In the genomic region with DNA sequence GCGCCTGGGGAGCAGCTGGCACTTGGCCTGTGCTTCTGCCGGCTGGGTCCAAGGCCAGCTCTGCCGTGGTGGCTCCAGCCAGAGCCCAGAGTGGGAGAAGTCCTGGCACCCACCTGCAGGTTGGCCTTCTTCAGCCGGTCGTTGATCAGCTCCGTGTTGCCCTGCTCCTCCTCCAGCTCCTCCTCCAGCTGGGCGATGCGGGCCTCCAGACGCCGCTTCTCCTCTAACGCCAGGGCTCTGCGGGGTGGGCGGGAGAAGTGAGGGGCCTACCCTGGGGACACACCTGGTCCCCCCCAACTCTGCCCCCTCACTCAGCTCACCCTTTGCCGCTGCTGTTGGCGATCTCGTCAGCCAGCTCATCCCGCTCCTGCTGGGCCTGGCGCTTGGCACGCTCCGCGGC, we compare ENCODE assay signal across 19 cellular contexts. TPM values are rescaled to one million over a fixed set of nuclear protein-coding genes. Genes with fewer than 3 reads are reported as not detected.
DNase-seq lines count a peak whose midpoint lies in the region; ATAC-seq and TF ChIP-seq lines count a peak whose summit lies in the region.
"Had no signal": no experiment of that assay in that cellular context is flagged by ENCODE, and none has a peak within 500 bp of the region (broad histone marks: within the 10 kb centered on the region; RNA-seq: fewer than 3 reads in every experiment).

No MANE protein-coding gene starts in this region.

- no peak overlapping the region for H3K4me3 ChIP-seq in prostate gland
- H3K4me3 ChIP-seq in uterus: no peak overlapping the region
- H3K4me3 ChIP-seq: body of pancreas, neural progenitor cell, SJSA1 had no signal

- DNase-seq in activated T-cell treated with anti-CD3 and anti-CD28 coated beads, Interleukin-2, amount 50 U/mL, for 24 hours: no peak
- DNase-seq in activated T-cell treated with anti-CD3 and anti-CD28 coated beads, Interleukin-2, amount 50 U/mL, for 4 hours: no peak
- DNase-seq in left ventricle myocardium superior: no peak
- no peak for DNase-seq in prostate gland (ENCODE audit: low spot score)
- no peak for DNase-seq in uterus
- no peak for DNase-seq in glutamatergic neuron
- no peak for DNase-seq in amygdala (lab: John Stamatoyannopoulos, UW)
- no peak for DNase-seq in activated effector memory CD4-positive, alpha-beta T cell treated with anti-CD3 and anti-CD28 coated beads, Interleukin-2, amount 50 U/mL, for 16 hours
- DNase-seq: 8988T; activated CD4-positive, CD25-positive, alpha-beta regulatory T cell treated with anti-CD3 and anti-CD28 coated beads, Interleukin-2, amount 50 U/mL, for 72 hours; activated naive CD4-positive, alpha-beta T cell treated with Interleukin-2 at 50 U/mL for 16 hours; body of pancreas; IMR-90; NCI-H2029 treated with DMSO at 0.1 percent for 48 hours; NCI-H510A treated with DMSO at 0.1 percent for 48 hours; T-helper 9 cell had no signal

- peaks cover 21% of the 10 kb centered on the region for H3K4me1 Mint-ChIP-seq in activated T-cell treated with anti-CD3 and anti-CD28 coated beads, Interleukin-2, amount 50 U/mL, for 24 hours (ENCODE audit: low read depth)
- peaks cover 30% of the 10 kb centered on the region for H3K4me1 Mint-ChIP-seq in activated T-cell treated with anti-CD3 and anti-CD28 coated beads, Interleukin-2, amount 50 U/mL, for 4 hours (ENCODE audit: low read depth)
- H3K4me1 Mint-ChIP-seq in glutamatergic neuron (ENCODE audit: low read depth, unreplicated experiment): peaks cover 2% of the 10 kb centered on the region

- TF ChIP-seq POLR2A in prostate gland (IDR thresholded peaks at IDR 0.05) (no peak), uterus (IDR thresholded peaks at IDR 0.05) (no peak)

- no peak for TF ChIP-seq CTCF in prostate gland (IDR thresholded peaks at IDR 0.05)
- TF ChIP-seq CTCF in uterus (IDR thresholded peaks at IDR 0.05): no peak
- no peak for TF ChIP-seq CTCF in glutamatergic neuron (IDR thresholded peaks at IDR 0.05; ENCODE audit: partially characterized antibody, unreplicated experiment)

- ATAC-seq in activated T-cell treated with anti-CD3 and anti-CD28 coated beads, Interleukin-2, amount 50 U/mL, for 4 hours: no peak
- peak; percentile 1 for ATAC-seq in left ventricle myocardium superior
- ATAC-seq: body of pancreas had no signal

- H3K4me1 ChIP-seq in prostate gland (replicated peaks) (peaks cover 5% of the 10 kb centered on the region), uterus (no peaks in the 10 kb centered on the region)
- H3K4me1 ChIP-seq: body of pancreas, SJSA1 had no signal

- H3K36me3 ChIP-seq in prostate gland (peaks cover 36 to 53% of the 10 kb centered on the region in 2 donors), uterus (no peaks in the 10 kb centered on the region)
- H3K36me3 ChIP-seq: neural progenitor cell had no signal

- H3K27me3 Mint-ChIP-seq in activated T-cell treated with anti-CD3 and anti-CD28 coated beads, Interleukin-2, amount 50 U/mL, for 24 hours: no peaks in the 10 kb centered on the region
- no peaks in the 10 kb centered on the region for H3K27me3 Mint-ChIP-seq in activated T-cell treated with anti-CD3 and anti-CD28 coated beads, Interleukin-2, amount 50 U/mL, for 4 hours (ENCODE audit: low read depth)
- H3K27me3 Mint-ChIP-seq in glutamatergic neuron (ENCODE audit: unreplicated experiment): peaks cover 4% of the 10 kb centered on the region
- H3K27me3 Mint-ChIP-seq: dendritic cell treated with granulocyte-macrophage colony-stimulating factor and Interleukin-4, amounts not matched to agents 40 ng/mL and 50 ng/mL, for 4 days had no signal

- H3K9me3 ChIP-seq in prostate gland: no peaks in the 10 kb centered on the region
- no peaks in the 10 kb centered on the region for H3K9me3 ChIP-seq in uterus
- H3K9me3 ChIP-seq: body of pancreas, SJSA1 had no signal

- WGBS in prostate gland: 85% methylated on average over 21 of the region's 21 CpGs

- H3K27me3 ChIP-seq in prostate gland (replicated peaks; ENCODE audit: insufficient read depth) (no peaks in the 10 kb centered on the region), uterus (no peaks in the 10 kb centered on the region)
- H3K27me3 ChIP-seq: body of pancreas, neural progenitor cell, SJSA1 had no signal

- H3K36me3 Mint-ChIP-seq in activated T-cell treated with anti-CD3 and anti-CD28 coated beads, Interleukin-2, amount 50 U/mL, for 24 hours (ENCODE audit: low read depth): peaks cover 97% of the 10 kb centered on the region
- peaks cover 47% of the 10 kb centered on the region for H3K36me3 Mint-ChIP-seq in activated T-cell treated with anti-CD3 and anti-CD28 coated beads, Interleukin-2, amount 50 U/mL, for 4 hours (ENCODE audit: insufficient read depth)
- peaks cover 11% of the 10 kb centered on the region for H3K36me3 Mint-ChIP-seq in glutamatergic neuron (ENCODE audit: unreplicated experiment)

- no peaks in the 10 kb centered on the region for H3K9me3 Mint-ChIP-seq in activated T-cell treated with anti-CD3 and anti-CD28 coated beads, Interleukin-2, amount 50 U/mL, for 24 hours
- H3K9me3 Mint-ChIP-seq in activated T-cell treated with anti-CD3 and anti-CD28 coated beads, Interleukin-2, amount 50 U/mL, for 4 hours: no peaks in the 10 kb centered on the region
- H3K9me3 Mint-ChIP-seq in glutamatergic neuron (ENCODE audit: unreplicated experiment): peaks cover 10% of the 10 kb centered on the region
- H3K9me3 Mint-ChIP-seq: dendritic cell treated with granulocyte-macrophage colony-stimulating factor and Interleukin-4, amounts not matched to agents 40 ng/mL and 50 ng/mL, for 4 days had no signal

- peak overlapping the region; percentile 55 to 63 for H3K27ac ChIP-seq in prostate gland
- peak overlapping the region; percentile 57 to 70 for H3K27ac ChIP-seq in uterus
- H3K27ac ChIP-seq: neural progenitor cell, SJSA1 had no signal

- H3K27ac Mint-ChIP-seq in activated T-cell treated with anti-CD3 and anti-CD28 coated beads, Interleukin-2, amount 50 U/mL, for 24 hours: peak overlapping the region; percentile 72
- no peak overlapping the region for H3K27ac Mint-ChIP-seq in glutamatergic neuron (ENCODE audit: unreplicated experiment)
- H3K27ac Mint-ChIP-seq: dendritic cell treated with granulocyte-macrophage colony-stimulating factor and Interleukin-4, amounts not matched to agents 40 ng/mL and 50 ng/mL, for 4 days had no signal

- intact Hi-C loops in left ventricle myocardium superior (cut with micrococcal nuclease) (no loop called here), prostate gland (cut with DNase I) (no loop called here), uterus (cut with DNase I; ENCODE audit: low total_unique reads) (no loop called here)

- H3K4me3 Mint-ChIP-seq in activated T-cell treated with anti-CD3 and anti-CD28 coated beads, Interleukin-2, amount 50 U/mL, for 24 hours: no peak overlapping the region
- no peak overlapping the region for H3K4me3 Mint-ChIP-seq in activated T-cell treated with anti-CD3 and anti-CD28 coated beads, Interleukin-2, amount 50 U/mL, for 4 hours
- no peak overlapping the region for H3K4me3 Mint-ChIP-seq in glutamatergic neuron (ENCODE audit: unreplicated experiment)
- H3K4me3 Mint-ChIP-seq: dendritic cell treated with granulocyte-macrophage colony-stimulating factor and Interleukin-4, amounts not matched to agents 40 ng/mL and 50 ng/mL, for 4 days; neural progenitor cell had no signal

RNA-seq across cellular contexts. Expression of a gene that starts 32.6 kb away (rescaled TPM):
- total RNA-seq in activated T-cell treated with anti-CD3 and anti-CD28 coated beads, Interleukin-2, amount 50 U/mL, for 4 hours: 10 to 100 TPM; 39.8 to 53.1 (median 42.0) TPM
- total RNA-seq in left ventricle myocardium superior: 17.6 TPM
- 10 to 100 TPM; 19.6 to 22.9 TPM for total RNA-seq in prostate gland
- 10 to 100 TPM in 3 of 4 donors, 1 to 10 TPM in 1; 9.8 to 89.7 (median 19.9) TPM for total RNA-seq in uterus
- not detected for total RNA-seq in glutamatergic neuron (ENCODE audit: unreplicated experiment)

RNA-seq across cellular contexts. Expression of a gene that starts 46.2 kb away (rescaled TPM):
- 100 to 1,000 TPM in 2 of 3 donors, 10 to 100 TPM in 1; 99.6 to 117 (median 106) TPM for total RNA-seq in activated T-cell treated with anti-CD3 and anti-CD28 coated beads, Interleukin-2, amount 50 U/mL, for 4 hours
- total RNA-seq in left ventricle myocardium superior (56.7 TPM), prostate gland (10 to 100 TPM; 35.2 to 64.1 TPM), uterus (10 to 100 TPM; 15.6 to 96.2 (median 60.3) TPM), glutamatergic neuron (ENCODE audit: unreplicated experiment) (not detected)

Comparison
In these comparisons a context has a peak if more than half of its experiments do, and no peak if none do; other contexts are left out.
1. RNA of a gene that starts 32.6 kb away (total RNA-seq): 39.8 to 53.1 TPM in activated T-cell treated with anti-CD3 and anti-CD28 coated beads, Interleukin-2, amount 50 U/mL, for 4 hours, 9.8 to 89.7 TPM in uterus, 19.6 to 22.9 TPM in prostate gland and 17.6 TPM in left ventricle myocardium superior (single experiment); not detected in glutamatergic neuron (single experiment); every median in the first group is over 10 times any median in the second.
2. RNA of a gene that starts 46.2 kb away (total RNA-seq): 99.6 to 117 TPM in activated T-cell treated with anti-CD3 and anti-CD28 coated beads, Interleukin-2, amount 50 U/mL, for 4 hours, 15.6 to 96.2 TPM in uterus, 35.2 to 64.1 TPM in prostate gland and 56.7 TPM in left ventricle myocardium superior (single experiment); not detected in glutamatergic neuron (single experiment); every median in the first group is over 10 times any median in the second.